9 cellular contexts compared by ENCODE assay signal in genomic region chr11:64244966-64245365, GRCh38. TPM values are rescaled to one million over a fixed set of nuclear protein-coding genes. Genes with fewer than 3 reads are reported as not detected.
DNase-seq lines count a peak whose midpoint lies in the region; ATAC-seq and TF ChIP-seq lines count a peak whose summit lies in the region.
"Had no signal": no experiment of that assay in that cellular context is flagged by ENCODE, and none has a peak within 500 bp of the region (broad histone marks: within the 10 kb centered on the region; RNA-seq: fewer than 3 reads in every experiment).

No MANE protein-coding gene starts in this region.

- DNase-seq in heart left ventricle = no peak
- DNase-seq in Right ventricle myocardium superior = no peak
- DNase-seq in body of pancreas = no peak
- DNase-seq in memory B cell (ENCODE audit: low spot score in 2 of 2) = no peak
- DNase-seq in uterus = no peak
- no peak for DNase-seq in cortex of kidney (lab: John Stamatoyannopoulos, UW)
- no peak for DNase-seq in activated CD8-positive, alpha-beta memory T cell treated with anti-CD3 and anti-CD28 coated beads, Interleukin-2, amount 50 U/mL, for 4 hours
- DNase-seq in activated naive CD4-positive, alpha-beta T cell treated with anti-CD3 and anti-CD28 coated beads, Interleukin-2, amount 50 U/mL, for 72 hours (ENCODE audit: low spot score in 2 of 2) = no peak

- H3K4me1 ChIP-seq in heart left ventricle (peaks cover 0 to 60% (median 36%) of the 10 kb centered on the region in 12 donors), body of pancreas (peaks cover 51% of the 10 kb centered on the region), uterus (peaks cover 0 to 14% of the 10 kb centered on the region in 2 donors)

- peaks cover 19% of the 10 kb centered on the region for H3K4me1 Mint-ChIP-seq in memory B cell

- H3K27me3 Mint-ChIP-seq in memory B cell = no peaks in the 10 kb centered on the region
- H3K27me3 Mint-ChIP-seq: IgD-negative memory B cell had no signal

- peak overlapping the region; percentile 80 for H3K27ac Mint-ChIP-seq in memory B cell
- peak overlapping the region in 1 of 2 donors; percentile 93 for H3K27ac Mint-ChIP-seq in activated naive CD4-positive, alpha-beta T cell treated with anti-CD3 and anti-CD28 coated beads, Interleukin-2, amount 50 U/mL, for 72 hours

- peaks cover 2% of the 10 kb centered on the region for H3K36me3 Mint-ChIP-seq in memory B cell
- peaks cover 11 to 16% of the 10 kb centered on the region in 2 donors for H3K36me3 Mint-ChIP-seq in activated naive CD4-positive, alpha-beta T cell treated with anti-CD3 and anti-CD28 coated beads, Interleukin-2, amount 50 U/mL, for 72 hours
- H3K36me3 Mint-ChIP-seq: IgD-negative memory B cell had no signal

- TF ChIP-seq POLR2A in heart left ventricle (IDR thresholded peaks at IDR 0.05) (no peak), body of pancreas (IDR thresholded peaks at IDR 0.05) (no peak), uterus (IDR thresholded peaks at IDR 0.05) (no peak)

- TF ChIP-seq CTCF in heart left ventricle (IDR thresholded peaks at IDR 0.05) = no peak
- no peak for TF ChIP-seq CTCF in body of pancreas (IDR thresholded peaks at IDR 0.05)
- no peak for TF ChIP-seq CTCF in uterus (IDR thresholded peaks at IDR 0.05)

- peak overlapping the region in 7 of 12 donors; percentile 62 to 90 (median 80) for H3K4me3 ChIP-seq in heart left ventricle
- no peak overlapping the region for H3K4me3 ChIP-seq in body of pancreas
- peak overlapping the region in 1 of 2 donors; percentile 60 for H3K4me3 ChIP-seq in uterus

- no peaks in the 10 kb centered on the region for H3K9me3 ChIP-seq in heart left ventricle
- H3K9me3 ChIP-seq in body of pancreas = no peaks in the 10 kb centered on the region
- H3K9me3 ChIP-seq in uterus = no peaks in the 10 kb centered on the region

- ATAC-seq in heart left ventricle (no peak), Right ventricle myocardium superior (ENCODE audit: poor library complexity) (no peak), body of pancreas (no peak), memory B cell (ENCODE audit: low read depth) (no peak)
- no peak for ATAC-seq in activated naive CD4-positive, alpha-beta T cell treated with anti-CD3 and anti-CD28 coated beads, Interleukin-2, amount 50 U/mL, for 72 hours

- peak overlapping the region; percentile 89 for H3K4me3 Mint-ChIP-seq in memory B cell

- H3K36me3 ChIP-seq in heart left ventricle (peaks cover 0 to 15% (median 8%) of the 10 kb centered on the region in 9 donors), body of pancreas (replicated peaks in 1 of 2; ENCODE audit: insufficient read depth in 1 of 2, low read depth in 2 of 2) (no peaks in the 10 kb centered on the region), uterus (no peaks in the 10 kb centered on the region)

- no peaks in the 10 kb centered on the region for H3K9me3 Mint-ChIP-seq in memory B cell
- H3K9me3 Mint-ChIP-seq in activated naive CD4-positive, alpha-beta T cell treated with anti-CD3 and anti-CD28 coated beads, Interleukin-2, amount 50 U/mL, for 72 hours = no peaks in the 10 kb centered on the region
- H3K9me3 Mint-ChIP-seq: IgD-negative memory B cell had no signal

- H3K27ac ChIP-seq in heart left ventricle = peak overlapping the region in 11 of 12 donors; percentile 50 to 95 (median 86)
- peak overlapping the region; percentile 91 to 94 (median 92) for H3K27ac ChIP-seq in body of pancreas
- H3K27ac ChIP-seq in uterus = peak overlapping the region; percentile 79 to 80

- 43 to 52% (median 46%) methylated on average over 6 of the region's 6 CpGs; no CpG with 5 or more reads in 1 of the 4 donors for WGBS in heart left ventricle, 4 donors
- WGBS in body of pancreas, 2 donors = 0 to 5% methylated on average over 2 to 6 of the region's 6 CpGs

- H3K27me3 ChIP-seq in heart left ventricle (no peaks in the 10 kb centered on the region), body of pancreas (no peaks in the 10 kb centered on the region), uterus (no peaks in the 10 kb centered on the region)

- intact Hi-C loops in heart left ventricle (cut with DNase I) (no loop called here), Right ventricle myocardium superior (cut with DNase I) (no loop called here), body of pancreas (cut with DNase I) (no loop called here), uterus (cut with DNase I; ENCODE audit: low total_unique reads) (no loop called here)

RNA-seq across cellular contexts. Expression of gene PPP1R14B, which starts 1.8 kb away (rescaled TPM):
- 100 to 1,000 TPM in 4 of 9 donors, 10 to 100 TPM in 5; 69.6 to 244 (median 90.4) TPM for total RNA-seq in heart left ventricle
- polyA plus RNA-seq in heart left ventricle = 100 to 1,000 TPM; 160 to 167 TPM
- 123 TPM for total RNA-seq in Right ventricle myocardium superior
- 100 to 1,000 TPM in 1 of 2 donors, 10 to 100 TPM in 1; 87.7 to 112 TPM for total RNA-seq in body of pancreas
- total RNA-seq in uterus = 10 to 100 TPM in 3 of 4 donors, 1 to 10 TPM in 1; 9.5 to 63.4 (median 28.3) TPM
- total RNA-seq in activated naive CD4-positive, alpha-beta T cell treated with anti-CD3 and anti-CD28 coated beads, Interleukin-2, amount 50 U/mL, for 72 hours = 100 to 1,000 TPM; 177 to 262 TPM

RNA-seq across cellular contexts. Expression of gene FKBP2, which starts 4.1 kb away (rescaled TPM):
- 10 to 100 TPM; 35.0 to 71.5 (median 51.8) TPM for total RNA-seq in heart left ventricle
- polyA plus RNA-seq in heart left ventricle = 100 to 1,000 TPM; 226 to 250 TPM
- total RNA-seq in Right ventricle myocardium superior = 41.6 TPM
- total RNA-seq in body of pancreas = 10 to 100 TPM; 42.0 to 92.6 TPM
- 10 to 100 TPM; 22.3 to 74.0 (median 37.7) TPM for total RNA-seq in uterus
- total RNA-seq in activated naive CD4-positive, alpha-beta T cell treated with anti-CD3 and anti-CD28 coated beads, Interleukin-2, amount 50 U/mL, for 72 hours = 10 to 100 TPM; 27.7 to 36.0 TPM

RNA-seq across cellular contexts. Expression of gene PLCB3, which starts 6.4 kb away (rescaled TPM):
- 10 to 100 TPM in 3 of 9 donors, 1 to 10 TPM in 6; 7.6 to 19.1 (median 9.8) TPM for total RNA-seq in heart left ventricle
- 10 to 100 TPM in 1 of 2 donors, 1 to 10 TPM in 1; 7.4 to 11.6 TPM for polyA plus RNA-seq in heart left ventricle
- total RNA-seq in Right ventricle myocardium superior = 11.3 TPM
- total RNA-seq in body of pancreas = 10 to 100 TPM; 13.8 to 14.5 TPM
- 10 to 100 TPM in 3 of 4 donors, 1 to 10 TPM in 1; 10.0 to 39.5 (median 21.8) TPM for total RNA-seq in uterus
- total RNA-seq in activated naive CD4-positive, alpha-beta T cell treated with anti-CD3 and anti-CD28 coated beads, Interleukin-2, amount 50 U/mL, for 72 hours = 10 to 100 TPM; 10.4 to 13.7 TPM

RNA-seq across cellular contexts. Expression of gene VEGFB, which starts 10.6 kb away (rescaled TPM):
- total RNA-seq in heart left ventricle = 100 to 1,000 TPM; 172 to 332 (median 241) TPM
- polyA plus RNA-seq in heart left ventricle = 100 to 1,000 TPM; 127 to 304 TPM
- 276 TPM for total RNA-seq in Right ventricle myocardium superior
- total RNA-seq in body of pancreas = 100 to 1,000 TPM in 1 of 2 donors, 10 to 100 TPM in 1; 32.4 to 108 TPM
- 100 to 1,000 TPM in 1 of 4 donors, 10 to 100 TPM in 3; 20.0 to 120 (median 26.0) TPM for total RNA-seq in uterus
- total RNA-seq in activated naive CD4-positive, alpha-beta T cell treated with anti-CD3 and anti-CD28 coated beads, Interleukin-2, amount 50 U/mL, for 72 hours = 100 to 1,000 TPM in 1 of 2 donors, 10 to 100 TPM in 1; 57.6 to 119 TPM

RNA-seq across cellular contexts. Expression of gene DNAJC4, which starts 14.6 kb away (rescaled TPM):
- total RNA-seq in heart left ventricle (10 to 100 TPM; 31.2 to 63.6 (median 47.2) TPM), Right ventricle myocardium superior (58.0 TPM), body of pancreas (10 to 100 TPM; 23.6 to 56.7 TPM), uterus (10 to 100 TPM in 2 of 4 donors, 1 to 10 TPM in 1, not detected in 1; 7.9 to 28.6 (median 16.6) TPM)
- 100 to 1,000 TPM in 1 of 2 donors, 10 to 100 TPM in 1; 33.8 to 123 TPM for polyA plus RNA-seq in heart left ventricle
- 10 to 100 TPM; 26.7 to 48.7 TPM for total RNA-seq in activated naive CD4-positive, alpha-beta T cell treated with anti-CD3 and anti-CD28 coated beads, Interleukin-2, amount 50 U/mL, for 72 hours

Comparison
In these comparisons a context has a peak if more than half of its experiments do, and no peak if none do; other contexts are left out.
1. H3K4me3 ChIP-seq: peak in heart left ventricle (7 of 12); none in body of pancreas (0 of 2).
2. Peak in every context shown above with its lines, with median percentiles within 50 percentile points of each other: H3K27ac ChIP-seq.